11 cellular contexts compared by ENCODE assay signal in the genomic region with DNA sequence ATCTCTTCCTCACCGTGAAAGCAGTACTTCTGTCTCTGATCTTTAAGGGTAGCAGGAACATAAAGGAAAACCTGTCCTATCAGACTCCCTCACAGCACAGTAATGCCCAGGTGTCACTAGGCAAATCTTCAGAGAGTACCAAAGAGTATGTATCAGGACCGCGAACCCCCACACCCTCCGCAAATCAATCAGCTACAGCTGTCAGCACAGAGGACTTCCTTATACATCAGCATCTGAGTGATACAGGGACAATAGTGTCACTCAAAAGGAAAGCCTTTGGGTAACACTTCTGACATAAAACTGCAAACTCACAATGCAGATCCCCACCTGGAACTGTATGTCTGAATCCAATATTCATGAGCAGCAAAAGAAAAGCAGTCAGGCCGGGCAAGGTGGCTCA. TPM values are rescaled to one million over a fixed set of nuclear protein-coding genes. Genes with fewer than 3 reads are reported as not detected.
A peak's percentile ranks its signal among the peaks of the same experiment; 100 is the strongest.
DNase-seq lines count a peak whose midpoint lies in the region; ATAC-seq, FAIRE-seq and TF ChIP-seq lines count a peak whose summit lies in the region.
"Had no signal": no experiment of that assay in that cellular context is flagged by ENCODE, and none has a peak within 500 bp of the region (broad histone marks: within the 10 kb centered on the region; RNA-seq: fewer than 3 reads in every experiment).

No MANE protein-coding gene starts in this region.

- H3K4me1 Mint-ChIP-seq in activated CD8-positive, alpha-beta T cell treated with anti-CD3 and anti-CD28 coated beads for 36 hours (ENCODE audit: low read depth) = peaks cover 49% of the 10 kb centered on the region
- peaks cover 52% of the 10 kb centered on the region for H3K4me1 Mint-ChIP-seq in activated CD8-positive, alpha-beta T cell treated with anti-CD3 and anti-CD28 coated beads, Interleukin-2, amount 10 ng/mL, durations not matched to agents 7 days and 5 days (ENCODE audit: low read depth)
- H3K4me1 Mint-ChIP-seq in HFFc6 (ENCODE audit: low read depth) (peaks cover 36% of the 10 kb centered on the region), astrocyte (ENCODE audit: low read depth, unreplicated experiment) (peaks cover 23% of the 10 kb centered on the region), neural crest cell (peaks cover 52% of the 10 kb centered on the region)

- intact Hi-C loops in activated CD8-positive, alpha-beta T cell treated with anti-CD3 and anti-CD28 coated beads for 36 hours (cut with micrococcal nuclease) = loop anchor here (10.0 kb wide), 1 partner anchor 570 kb away; the partner anchor contains the start of gene SEH1L
- intact Hi-C loops in uterus (cut with DNase I; ENCODE audit: low total_unique reads) = loop anchor here (10.0 kb wide), 1 partner anchor 90 kb away; no protein-coding TSS in a partner anchor

- H3K27me3 Mint-ChIP-seq in activated CD8-positive, alpha-beta T cell treated with anti-CD3 and anti-CD28 coated beads for 36 hours = no peaks in the 10 kb centered on the region
- no peaks in the 10 kb centered on the region for H3K27me3 Mint-ChIP-seq in activated CD8-positive, alpha-beta T cell treated with anti-CD3 and anti-CD28 coated beads, Interleukin-2, amount 10 ng/mL, durations not matched to agents 7 days and 5 days (ENCODE audit: low read depth)
- H3K27me3 Mint-ChIP-seq in HFFc6 (ENCODE audit: insufficient read depth) (peaks cover 5% of the 10 kb centered on the region), astrocyte (ENCODE audit: low read depth, unreplicated experiment) (no peaks in the 10 kb centered on the region), neural crest cell (ENCODE audit: low read depth) (no peaks in the 10 kb centered on the region)

- H3K4me3 ChIP-seq in astrocyte (ENCODE audit: insufficient read depth, low read depth, low read length) (no peak overlapping the region), uterus (no peak overlapping the region)
- H3K4me3 ChIP-seq: skin epidermis had no signal

- POLR2A ChIA-PET in activated CD8-positive, alpha-beta T cell treated with anti-CD3 and anti-CD28 coated beads for 36 hours (lab: Charles Lee) = interaction anchor here (2.0 kb wide), 1 partner anchor 40 kb away, joined by 7 read pairs; no protein-coding TSS in a partner anchor
- POLR2A ChIA-PET in activated CD8-positive, alpha-beta T cell treated with anti-CD3 and anti-CD28 coated beads, Interleukin-2, amount 10 ng/mL, durations not matched to agents 7 days and 5 days (lab: Charles Lee) = no interaction called here

- TF ChIP-seq CTCF in activated CD8-positive, alpha-beta T cell treated with anti-CD3 and anti-CD28 coated beads for 36 hours (IDR thresholded peaks at IDR 0.05) = no peak
- TF ChIP-seq CTCF in HFFc6 (IDR thresholded peaks at IDR 0.05) (no peak), astrocyte (IDR thresholded peaks at IDR 0.05; ENCODE audit: insufficient read depth, low read depth, low read length) (no peak), neural crest cell (conservative IDR thresholded peaks at IDR 0.05) (no peak), uterus (IDR thresholded peaks at IDR 0.05) (no peak)

- no peak overlapping the region for H3K27ac ChIP-seq in astrocyte (ENCODE audit: low read depth, low read length)
- H3K27ac ChIP-seq in uterus = no peak overlapping the region
- H3K27ac ChIP-seq: skin epidermis had no signal

- H3K4me2 ChIP-seq in astrocyte (ENCODE audit: low read length) = no peak overlapping the region

- H3K27ac Mint-ChIP-seq in activated CD8-positive, alpha-beta T cell treated with anti-CD3 and anti-CD28 coated beads for 36 hours = no peak overlapping the region
- H3K27ac Mint-ChIP-seq in activated CD8-positive, alpha-beta T cell treated with anti-CD3 and anti-CD28 coated beads, Interleukin-2, amount 10 ng/mL, durations not matched to agents 7 days and 5 days = no peak overlapping the region
- H3K27ac Mint-ChIP-seq in HFFc6 (0 out of 2 replicates have a peak overlapping the region, but pooled peaks have one; percentile 31), astrocyte (ENCODE audit: unreplicated experiment) (no peak overlapping the region), neural crest cell (ENCODE audit: unreplicated experiment) (no peak overlapping the region)

- no peak for ATAC-seq in activated CD8-positive, alpha-beta T cell treated with anti-CD3 and anti-CD28 coated beads for 36 hours
- ATAC-seq in activated CD8-positive, alpha-beta T cell treated with anti-CD3 and anti-CD28 coated beads, Interleukin-2, amount 10 ng/mL, durations not matched to agents 7 days and 5 days = no peak

- H3K36me3 ChIP-seq in astrocyte (ENCODE audit: insufficient read depth, low read length) (peaks cover 3% of the 10 kb centered on the region), uterus (no peaks in the 10 kb centered on the region)

- H3K4me1 ChIP-seq in astrocyte (ENCODE audit: insufficient read depth, low read length) = peaks cover 23% of the 10 kb centered on the region
- H3K4me1 ChIP-seq in uterus = no peaks in the 10 kb centered on the region

- no peaks in the 10 kb centered on the region for H3K9me3 Mint-ChIP-seq in activated CD8-positive, alpha-beta T cell treated with anti-CD3 and anti-CD28 coated beads for 36 hours
- H3K9me3 Mint-ChIP-seq in activated CD8-positive, alpha-beta T cell treated with anti-CD3 and anti-CD28 coated beads, Interleukin-2, amount 10 ng/mL, durations not matched to agents 7 days and 5 days (ENCODE audit: insufficient read depth) = no peaks in the 10 kb centered on the region
- H3K9me3 Mint-ChIP-seq in HFFc6 = no peaks in the 10 kb centered on the region
- H3K9me3 Mint-ChIP-seq in astrocyte (ENCODE audit: unreplicated experiment) = peaks cover 2% of the 10 kb centered on the region
- no peaks in the 10 kb centered on the region for H3K9me3 Mint-ChIP-seq in neural crest cell

- CTCF ChIA-PET in activated CD8-positive, alpha-beta T cell treated with anti-CD3 and anti-CD28 coated beads for 36 hours (lab: Charles Lee) = interaction anchor here (0.8 kb wide), 1 partner anchor 16 kb away, joined by 3 read pairs; no protein-coding TSS in a partner anchor
- CTCF ChIA-PET in activated CD8-positive, alpha-beta T cell treated with anti-CD3 and anti-CD28 coated beads, Interleukin-2, amount 10 ng/mL, durations not matched to agents 7 days and 5 days (lab: Charles Lee) = no interaction called here

- FAIRE-seq in astrocyte (lab: Jason Lieb, UNC) = no peak
- FAIRE-seq: GM12892 had no signal

- DNase-seq in activated CD8-positive, alpha-beta T cell treated with anti-CD3 and anti-CD28 coated beads for 36 hours = peak; percentile 19
- no peak for DNase-seq in activated CD8-positive, alpha-beta T cell treated with anti-CD3 and anti-CD28 coated beads, Interleukin-2, amount 10 ng/mL, durations not matched to agents 7 days and 5 days
- no peak for DNase-seq in HFFc6
- DNase-seq in astrocyte (ENCODE audit: low read depth) = no peak
- no peak for DNase-seq in neural crest cell (ENCODE audit: low read depth, low spot score)
- no peak for DNase-seq in NCI-H1436 (lab: John Stamatoyannopoulos, UW)
- no peak for DNase-seq in NCI-H2227 treated with DMSO at 0.1 percent for 48 hours (lab: John Stamatoyannopoulos, UW)
- DNase-seq in uterus = no peak
- DNase-seq: NCI-H69 had no signal

- TF ChIP-seq POLR2A in uterus (IDR thresholded peaks at IDR 0.05) = no peak

- peaks cover 66% of the 10 kb centered on the region for H4K20me1 ChIP-seq in astrocyte (ENCODE audit: insufficient read depth, low read length)

- peaks cover 40% of the 10 kb centered on the region for H3K36me3 Mint-ChIP-seq in activated CD8-positive, alpha-beta T cell treated with anti-CD3 and anti-CD28 coated beads for 36 hours (ENCODE audit: low read depth)
- H3K36me3 Mint-ChIP-seq in activated CD8-positive, alpha-beta T cell treated with anti-CD3 and anti-CD28 coated beads, Interleukin-2, amount 10 ng/mL, durations not matched to agents 7 days and 5 days (ENCODE audit: low read depth) = peaks cover 34% of the 10 kb centered on the region
- peaks cover 14% of the 10 kb centered on the region; the same call in 1 of the 2 replicates for H3K36me3 Mint-ChIP-seq in HFFc6 (ENCODE audit: low read depth)
- H3K36me3 Mint-ChIP-seq in astrocyte (ENCODE audit: low read depth, unreplicated experiment) = peaks cover 5% of the 10 kb centered on the region
- H3K36me3 Mint-ChIP-seq in neural crest cell (ENCODE audit: low read depth) = peaks cover 8% of the 10 kb centered on the region

- H3K9me3 ChIP-seq in astrocyte (ENCODE audit: insufficient read depth, low read depth, low read length) (no peaks in the 10 kb centered on the region), uterus (no peaks in the 10 kb centered on the region)

- H2AFZ ChIP-seq in astrocyte (ENCODE audit: low read depth, low read length) = no peak overlapping the region

- no peaks in the 10 kb centered on the region for H3K27me3 ChIP-seq in astrocyte (ENCODE audit: insufficient read depth, low read length)
- H3K27me3 ChIP-seq in uterus = no peaks in the 10 kb centered on the region

- no peak overlapping the region for H3K9ac ChIP-seq in astrocyte (ENCODE audit: low read length)

- H3K4me3 Mint-ChIP-seq in activated CD8-positive, alpha-beta T cell treated with anti-CD3 and anti-CD28 coated beads for 36 hours = peak overlapping the region; percentile 82
- H3K4me3 Mint-ChIP-seq in activated CD8-positive, alpha-beta T cell treated with anti-CD3 and anti-CD28 coated beads, Interleukin-2, amount 10 ng/mL, durations not matched to agents 7 days and 5 days = no peak overlapping the region
- H3K4me3 Mint-ChIP-seq in HFFc6 = peak overlapping the region; percentile 94
- H3K4me3 Mint-ChIP-seq in astrocyte (ENCODE audit: unreplicated experiment) = peak overlapping the region; percentile 93
- peak overlapping the region; percentile 80 for H3K4me3 Mint-ChIP-seq in neural crest cell

- H3K79me2 ChIP-seq in astrocyte (ENCODE audit: insufficient read depth, low read length) = peaks cover 70% of the 10 kb centered on the region

RNA-seq across cellular contexts. Expression of gene AFG3L2, which starts 2.6 kb away (rescaled TPM):
- 10 to 100 TPM; 60.6 to 64.0 TPM for total RNA-seq in activated CD8-positive, alpha-beta T cell treated with anti-CD3 and anti-CD28 coated beads for 36 hours
- total RNA-seq in activated CD8-positive, alpha-beta T cell treated with anti-CD3 and anti-CD28 coated beads, Interleukin-2, amount 10 ng/mL, durations not matched to agents 7 days and 5 days = 10 to 100 TPM; 40.6 to 44.3 TPM
- total RNA-seq in HFFc6 (2021; fragmentation: NEBNext Ultra II Directional; extraction: Animal tissue kit (Norgen Biotek cat#: 25700)) = 10 to 100 TPM; 35.2 to 44.4 (median 39.0) TPM
- total RNA-seq in astrocyte (43.9 and 46.7 TPM in 2 replicates), neural crest cell (55.3 and 56.4 TPM in 2 replicates), uterus (10 to 100 TPM; 18.5 to 53.1 (median 33.7) TPM)

RNA-seq across cellular contexts. Expression of gene PRELID3A, which starts 33.3 kb away (rescaled TPM):
- total RNA-seq in activated CD8-positive, alpha-beta T cell treated with anti-CD3 and anti-CD28 coated beads for 36 hours = 1 to 10 TPM; 6.3 to 6.5 TPM
- total RNA-seq in activated CD8-positive, alpha-beta T cell treated with anti-CD3 and anti-CD28 coated beads, Interleukin-2, amount 10 ng/mL, durations not matched to agents 7 days and 5 days = 1 to 10 TPM; 4.8 to 6.1 TPM
- 1 to 10 TPM; 5.8 to 7.2 (median 6.6) TPM for total RNA-seq in HFFc6 (2021; fragmentation: NEBNext Ultra II Directional; extraction: Animal tissue kit (Norgen Biotek cat#: 25700))
- total RNA-seq in astrocyte = 11.5 and 12.3 TPM in 2 replicates
- total RNA-seq in neural crest cell = 21.6 and 32.5 TPM in 2 replicates
- 1 to 10 TPM in 2 of 4 donors, under 1 TPM in 1, not detected in 1; 0.26 to 7.9 (median 7.7) TPM for total RNA-seq in uterus
